Comparison of ENCODE assay signal across 20 cellular contexts in genomic region chr19:57675881-57676280, GRCh38. TPM values are rescaled to one million over a fixed set of nuclear protein-coding genes. Genes with fewer than 3 reads are reported as not detected.
DNase-seq lines count a peak whose midpoint lies in the region; ATAC-seq and TF ChIP-seq lines count a peak whose summit lies in the region.
"Had no signal": no experiment of that assay in that cellular context is flagged by ENCODE, and none has a peak within 500 bp of the region (broad histone marks: within the 10 kb centered on the region; RNA-seq: fewer than 3 reads in every experiment).

No MANE protein-coding gene starts in this region.

- no peaks in the 10 kb centered on the region for H3K4me1 Mint-ChIP-seq in stimulated activated naive CD8-positive, alpha-beta T cell treated with anti-CD3 and anti-CD28 coated beads, Interleukin-15, amount 100 ng/mL, for 72 hours
- H3K4me1 Mint-ChIP-seq: T-cell had no signal

- no peak for ATAC-seq in GM18873 (IDR thresholded peaks at IDR 0.05; ENCODE audit: low FRiP score, unreplicated experiment)
- ATAC-seq in stimulated activated naive CD8-positive, alpha-beta T cell treated with anti-CD3 and anti-CD28 coated beads, Interleukin-15, amount 100 ng/mL, for 72 hours: no peak
- ATAC-seq: HCT116, PC-3, SK-N-SH treated with all-trans-retinoic acid at 6 μM for 48 hours, T-cell had no signal

- H2BK5ac ChIP-seq in mesenchymal stem cell (ENCODE audit: low read depth, low read length, poor library complexity, severe bottlenecking): no peak overlapping the region

- H4K8ac ChIP-seq in mesenchymal stem cell (ENCODE audit: low read length): no peak overlapping the region

- no peak for TF ChIP-seq CTCF in choroid plexus epithelial cell (conservative IDR thresholded peaks at IDR 0.05; ENCODE audit: low read depth, low read length)

- no peak overlapping the region for H2AFZ ChIP-seq in mesenchymal stem cell (ENCODE audit: low read depth, low read length)
- H2AFZ ChIP-seq in Karpas-422 (ENCODE audit: low read length): no peak overlapping the region

- H3K27me3 ChIP-seq in mesenchymal stem cell (ENCODE audit: control insufficient read depth in 1 of 2, insufficient read depth in 1 of 2, low read length in 2 of 2) (no peaks in the 10 kb centered on the region), Karpas-422 (ENCODE audit: low read length) (no peaks in the 10 kb centered on the region)

- H3K79me1 ChIP-seq in mesenchymal stem cell (replicated peaks; ENCODE audit: low read length, poor library complexity, severe bottlenecking): no peaks in the 10 kb centered on the region

- no peak overlapping the region for H3K4me2 ChIP-seq in mesenchymal stem cell (ENCODE audit: low read length, poor library complexity, severe bottlenecking)
- no peak overlapping the region for H3K4me2 ChIP-seq in Karpas-422 (ENCODE audit: low read depth, low read length, poor library complexity, severe bottlenecking)

- H3K4ac ChIP-seq in mesenchymal stem cell (ENCODE audit: low read depth in 1 of 2, low read length in 2 of 2): no peak overlapping the region

- H2BK15ac ChIP-seq in mesenchymal stem cell (ENCODE audit: low read depth, poor library complexity, severe bottlenecking): no peak overlapping the region

- no peak overlapping the region for H4K91ac ChIP-seq in mesenchymal stem cell (ENCODE audit: low read length)

- no peaks in the 10 kb centered on the region for H3K36me3 ChIP-seq in mesenchymal stem cell (ENCODE audit: control insufficient read depth in 1 of 2, insufficient read depth in 2 of 2, low read depth in 1 of 2, low read length in 2 of 2)
- no peaks in the 10 kb centered on the region for H3K36me3 ChIP-seq in Karpas-422 (ENCODE audit: insufficient read depth, low read length)

- no peak overlapping the region for H3K27ac Mint-ChIP-seq in stimulated activated naive CD8-positive, alpha-beta T cell treated with anti-CD3 and anti-CD28 coated beads, Interleukin-15, amount 100 ng/mL, for 72 hours
- H3K27ac Mint-ChIP-seq: T-cell had no signal

- H3K4me3 ChIP-seq in choroid plexus epithelial cell (ENCODE audit: low read depth, low read length) (no peak overlapping the region), mesenchymal stem cell (ENCODE audit: insufficient read depth in 1 of 2, low read depth in 1 of 2, low read length in 2 of 2) (peak overlapping the region in 1 of 2 experiments; percentile 23), Karpas-422 (ENCODE audit: low read length) (no peak overlapping the region)

- H3K23ac ChIP-seq in mesenchymal stem cell (ENCODE audit: low read length in 2 of 2): no peak overlapping the region

- H3K9me3 ChIP-seq in mesenchymal stem cell (ENCODE audit: control insufficient read depth, low read length) (no peaks in the 10 kb centered on the region), Karpas-422 (ENCODE audit: low read length) (peaks cover 11% of the 10 kb centered on the region; the same call in 1 of the 2 replicates)

- peak; percentile 65 for DNase-seq in AG08395 (ENCODE audit: low spot score)
- DNase-seq in GM04503 (ENCODE audit: low read depth): peak; percentile 75
- peak; percentile 35 for DNase-seq in choroid plexus epithelial cell (ENCODE audit: low read depth)
- no peak for DNase-seq in mesenchymal stem cell
- DNase-seq in stimulated activated naive CD8-positive, alpha-beta T cell treated with anti-CD3 and anti-CD28 coated beads, Interleukin-15, amount 100 ng/mL, for 72 hours: no peak
- DNase-seq in NCI-H1092 treated with DMSO at 0.1 percent for 48 hours (lab: John Stamatoyannopoulos, UW): no peak
- DNase-seq in Karpas-422: no peak
- DNase-seq: AML-193, Caco-2, NCI-H187 treated with DMSO at 0.1 percent for 48 hours, NCI-H226, NCI-H524 treated with DMSO at 0.1 percent for 48 hours, PC-3, RPMI8226, SHP77 treated with DMSO at 0.1 percent for 48 hours, T-cell had no signal

- H3K4me1 ChIP-seq in mesenchymal stem cell (ENCODE audit: control insufficient read depth, insufficient read depth, low read depth, low read length) (no peaks in the 10 kb centered on the region), Karpas-422 (ENCODE audit: low read length) (no peaks in the 10 kb centered on the region)
- H3K4me1 ChIP-seq: Caco-2 had no signal

- no peak overlapping the region for H3K27ac ChIP-seq in mesenchymal stem cell (ENCODE audit: low read length, poor library complexity, severe bottlenecking)
- H3K27ac ChIP-seq in Karpas-422 (ENCODE audit: low read length): no peak overlapping the region

- WGBS in mesenchymal stem cell: 90% methylated on average over 2 of the region's 2 CpGs

- H3K14ac ChIP-seq in mesenchymal stem cell (ENCODE audit: low read length in 2 of 2): no peak overlapping the region

- H4K20me1 ChIP-seq in Karpas-422 (ENCODE audit: insufficient read depth, low read depth, low read length): no peaks in the 10 kb centered on the region

- H2AK5ac ChIP-seq in mesenchymal stem cell (ENCODE audit: low read length, severe bottlenecking): no peak overlapping the region

- H3K9me3 Mint-ChIP-seq in stimulated activated naive CD8-positive, alpha-beta T cell treated with anti-CD3 and anti-CD28 coated beads, Interleukin-15, amount 100 ng/mL, for 72 hours: peaks cover 17 to 21% of the 10 kb centered on the region in 2 donors

- H2BK12ac ChIP-seq in mesenchymal stem cell (ENCODE audit: low read length in 2 of 2): no peak overlapping the region

- no peaks in the 10 kb centered on the region for H3K9me2 ChIP-seq in Karpas-422 (replicated peaks; ENCODE audit: insufficient read depth, low read length)

- H3K79me2 ChIP-seq in Karpas-422 (ENCODE audit: low read length): no peaks in the 10 kb centered on the region

- no peak overlapping the region for H3K4me3 Mint-ChIP-seq in stimulated activated naive CD8-positive, alpha-beta T cell treated with anti-CD3 and anti-CD28 coated beads, Interleukin-15, amount 100 ng/mL, for 72 hours
- H3K4me3 Mint-ChIP-seq: T-cell had no signal

- H3K9ac ChIP-seq in mesenchymal stem cell (ENCODE audit: low read length) (peak overlapping the region; percentile 22), Karpas-422 (ENCODE audit: low read length) (no peak overlapping the region)

- no peak overlapping the region for H3K18ac ChIP-seq in mesenchymal stem cell (ENCODE audit: low read depth in 1 of 2, low read length in 2 of 2)

- H3K27me3 Mint-ChIP-seq in stimulated activated naive CD8-positive, alpha-beta T cell treated with anti-CD3 and anti-CD28 coated beads, Interleukin-15, amount 100 ng/mL, for 72 hours: peaks cover 9% of the 10 kb centered on the region

- no peak overlapping the region for H2BK120ac ChIP-seq in mesenchymal stem cell (ENCODE audit: low read depth, low read length)

RNA-seq across cellular contexts. Expression of gene ZNF551, which starts 5.9 kb away (rescaled TPM):
- 1.7 TPM for polyA plus RNA-seq in mesenchymal stem cell (2013, experiment 1 of 2)
- 1.7 TPM for polyA plus RNA-seq in mesenchymal stem cell (2013, experiment 2 of 2)
- total RNA-seq in Karpas-422 (2014; rRNA removed; shearing (Covaris generic); ENCODE audit: low replicate concordance): 17.0 and 20.9 TPM in 2 replicates

RNA-seq across cellular contexts. Expression of gene ZSCAN4, which starts 7.1 kb away (rescaled TPM):
- not detected for polyA plus RNA-seq in mesenchymal stem cell (2013, experiment 1 of 2)
- not detected for polyA plus RNA-seq in mesenchymal stem cell (2013, experiment 2 of 2)
- total RNA-seq in Karpas-422 (2014; rRNA removed; shearing (Covaris generic); ENCODE audit: low replicate concordance): not detected in 2 replicates
- total RNA-seq: A172, Caco-2, PC-3, T-cell had no signal

RNA-seq across cellular contexts. Expression of gene ZNF154, which starts 33.1 kb away (rescaled TPM):
- 6.4 TPM for polyA plus RNA-seq in mesenchymal stem cell (2013, experiment 1 of 2)
- 6.1 TPM for polyA plus RNA-seq in mesenchymal stem cell (2013, experiment 2 of 2)
- total RNA-seq in Karpas-422 (2014; rRNA removed; shearing (Covaris generic); ENCODE audit: low replicate concordance): 0.11 TPM in 1 of 2 replicates, not detected in the other
- total RNA-seq: A172, Caco-2, PC-3 had no signal

RNA-seq across cellular contexts. Expression of gene ZNF211, which starts 42.9 kb away (rescaled TPM):
- polyA plus RNA-seq in mesenchymal stem cell (2013, experiment 1 of 2): 5.7 TPM
- polyA plus RNA-seq in mesenchymal stem cell (2013, experiment 2 of 2): 6.4 TPM
- 21.8 and 22.2 TPM in 2 replicates for total RNA-seq in Karpas-422 (2014; rRNA removed; shearing (Covaris generic); ENCODE audit: low replicate concordance)

RNA-seq across cellular contexts. Expression of gene ZNF671, which starts 51.5 kb away (rescaled TPM):
- polyA plus RNA-seq in mesenchymal stem cell (2013, experiment 1 of 2): 3.2 TPM
- 3.5 TPM for polyA plus RNA-seq in mesenchymal stem cell (2013, experiment 2 of 2)
- 5.5 and 9.3 TPM in 2 replicates for total RNA-seq in Karpas-422 (2014; rRNA removed; shearing (Covaris generic); ENCODE audit: low replicate concordance)
- total RNA-seq: A172, Caco-2 had no signal

Comparison
In these comparisons a context has a peak if more than half of its experiments do, and no peak if none do; other contexts are left out.
1. DNase-seq: peak in AG08395 (single experiment), GM04503 (single experiment) and choroid plexus epithelial cell (single experiment); none in mesenchymal stem cell (single experiment), stimulated activated naive CD8-positive, alpha-beta T cell treated with anti-CD3 and anti-CD28 coated beads, Interleukin-15, amount 100 ng/mL, for 72 hours (0 of 2), NCI-H1092 treated with DMSO at 0.1 percent for 48 hours (single experiment) and Karpas-422 (single experiment).